In genomic region chr5:112614285-112614684, GRCh38 we compare ENCODE assay signal across 21 cellular contexts.
"Had no signal": no experiment of that assay in that cellular context is flagged by ENCODE, and none has a peak within 500 bp of the region (broad histone marks: within the 10 kb centered on the region; RNA-seq: fewer than 3 reads in every experiment).

No MANE protein-coding gene starts in this region.

- H3K4me1 ChIP-seq: gastroesophageal sphincter, left ventricle myocardium inferior, parathyroid adenoma, prostate gland, sigmoid colon, stomach, transverse colon had no signal

- H3K27me3 ChIP-seq: dorsolateral prefrontal cortex, esophagus squamous epithelium, gastroesophageal sphincter, sigmoid colon, stomach, transverse colon had no signal

- H3K9me3 ChIP-seq: esophagus squamous epithelium, gastroesophageal sphincter, left ventricle myocardium inferior, prostate gland, sigmoid colon, stomach, thoracic aorta, transverse colon had no signal

- H3K27ac ChIP-seq: dorsolateral prefrontal cortex, gastroesophageal sphincter, left ventricle myocardium inferior, parathyroid adenoma, prostate gland, sigmoid colon, skin epidermis, stomach, thoracic aorta, transverse colon had no signal

- H2AFZ ChIP-seq: parathyroid adenoma had no signal

- H3K4me3 ChIP-seq: dorsolateral prefrontal cortex, esophagus squamous epithelium, gastroesophageal sphincter, left ventricle myocardium inferior, prostate gland, sigmoid colon, skin epidermis, stomach, thoracic aorta, transverse colon had no signal

- ATAC-seq: gastroesophageal sphincter; naive thymus-derived CD4-positive, alpha-beta T cell had no signal

- H3K9ac ChIP-seq: parathyroid adenoma had no signal

- H3K79me2 ChIP-seq: parathyroid adenoma had no signal

- H3K36me3 ChIP-seq: esophagus squamous epithelium, gastroesophageal sphincter, left ventricle myocardium inferior, prostate gland, sigmoid colon, stomach, thoracic aorta, transverse colon had no signal

- DNase-seq: cortex of kidney; dorsolateral prefrontal cortex; effector CD8-positive, alpha-beta T cell; esophagus squamous epithelium; foreskin fibroblast; glutamatergic neuron; left ventricle myocardium inferior; mesendoderm; naive thymus-derived CD4-positive, alpha-beta T cell; nephron progenitor cell; retina; sigmoid colon; stimulated activated naive CD4-positive, alpha-beta T cell; stomach; substantia nigra; transverse colon had no signal
